In genomic region chr7:46206474-46207060, GRCh38 we compare ENCODE assay signal across 1 cellular context.
TF ChIP-seq lines count a peak whose summit lies in the region.

No MANE protein-coding gene starts in this region.

TF ChIP-seq in GM23338, 12 proteins besides CTCF, POLR2A, EP300 and RAD21 (continued from another document):
- no peak for TF ChIP-seq ZNF462 (CRISPR knock-in tag; IDR thresholded peaks at IDR 0.05)
- no peak for TF ChIP-seq CREB1 (CRISPR knock-in tag; IDR thresholded peaks at IDR 0.05; ENCODE audit: low read depth)
- no peak for TF ChIP-seq NANOG (IDR thresholded peaks at IDR 0.05; ENCODE audit: borderline replicate concordance)
- TF ChIP-seq JUNB (IDR thresholded peaks at IDR 0.05; ENCODE audit: unreplicated experiment) = no peak
- no peak for TF ChIP-seq STAT1 (IDR thresholded peaks at IDR 0.05; ENCODE audit: unreplicated experiment)
- no peak for TF ChIP-seq REST (IDR thresholded peaks at IDR 0.05; ENCODE audit: unreplicated experiment)
- no peak for TF ChIP-seq EZH2phosphoT487 (IDR thresholded peaks at IDR 0.05; ENCODE audit: unreplicated experiment)
- no peak for TF ChIP-seq POLR2AphosphoS5 (IDR thresholded peaks at IDR 0.05; ENCODE audit: low read depth)
